Comparison of ENCODE assay signal across 1 cellular context in genomic region chr7:85749715-85750453, GRCh38.
TF ChIP-seq lines count a peak whose summit lies in the region.

No MANE protein-coding gene starts in this region.

TF ChIP-seq in GM12878, 131 proteins besides CTCF, POLR2A, EP300 and RAD21 (continued from another document):
- TF ChIP-seq MAX (IDR thresholded peaks at IDR 0.05; ENCODE audit: low read depth, low read length): no peak
- TF ChIP-seq CREB1 (IDR thresholded peaks at IDR 0.05; ENCODE audit: low read depth): no peak
- no peak for TF ChIP-seq CHD4 (IDR thresholded peaks at IDR 0.05)
- TF ChIP-seq IRF5 (IDR thresholded peaks at IDR 0.05; ENCODE audit: borderline replicate concordance): no peak
- no peak for TF ChIP-seq NR2C2 (IDR thresholded peaks at IDR 0.05; ENCODE audit: borderline replicate concordance, control insufficient read depth, insufficient read length, low read depth)
- no peak for TF ChIP-seq CHD2 (IDR thresholded peaks at IDR 0.05; ENCODE audit: borderline replicate concordance, low read depth, low read length)
- no peak for TF ChIP-seq MTA3 (IDR thresholded peaks at IDR 0.05; ENCODE audit: borderline replicate concordance, low read length)
- no peak for TF ChIP-seq MXI1 (IDR thresholded peaks at IDR 0.05; ENCODE audit: low read depth, low read length)
